In the genomic region with DNA sequence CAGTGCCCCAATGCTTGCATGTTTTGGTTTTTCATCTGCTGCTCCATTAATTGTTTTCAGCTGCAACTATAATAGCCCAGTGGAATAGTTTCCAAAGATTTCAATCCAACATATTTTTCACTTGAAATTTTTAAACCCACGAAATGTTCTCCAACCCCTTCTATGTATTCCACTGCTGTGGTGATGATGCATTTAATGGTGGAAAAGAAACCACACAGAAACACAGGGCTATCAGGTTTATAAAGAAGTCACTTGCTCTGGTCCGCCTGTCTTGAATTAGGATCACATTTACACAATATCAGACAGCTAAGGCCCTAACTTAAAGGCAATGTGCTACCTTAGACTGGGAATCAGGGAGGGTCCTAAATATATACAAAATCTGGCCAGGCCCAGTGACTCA, we compare ENCODE assay signal across 24 cellular contexts.
"Had no signal": no experiment of that assay in that cellular context is flagged by ENCODE, and none has a peak within 500 bp of the region (broad histone marks: within the 10 kb centered on the region; RNA-seq: fewer than 3 reads in every experiment).

No MANE protein-coding gene starts in this region.

- DNase-seq: IMR-90, Karpas-422, KG1, MG63, NCI-H1092, NCI-H1105 treated with DMSO at 0.1 percent for 48 hours, NCI-H1417 treated with DMSO at 0.1 percent for 48 hours, NCI-H146, NCI-H1694 treated with DMSO at 0.1 percent for 48 hours, NCI-H1930, NCI-H2081, NCI-H2107, NCI-H226, NCI-H446, NCI-H510A, NCI-H524 treated with DMSO at 0.1 percent for 48 hours, NCI-H69, NCI-H774, Right ventricle myocardium superior, RPMI8226, SIG-M5 had no signal

- H3K4me3 ChIP-seq: MG63, SJSA1, SK-N-MC had no signal

- H3K9me3 ChIP-seq: MG63, SJSA1 had no signal

- H3K36me3 ChIP-seq: MG63, SJSA1 had no signal

- H3K27me3 ChIP-seq: MG63, SJSA1 had no signal

- ATAC-seq: HepG2 had no signal

- H3K27ac ChIP-seq: SJSA1, SK-N-MC had no signal
